Comparison of ENCODE assay signal across 1 cellular context in the genomic region with DNA sequence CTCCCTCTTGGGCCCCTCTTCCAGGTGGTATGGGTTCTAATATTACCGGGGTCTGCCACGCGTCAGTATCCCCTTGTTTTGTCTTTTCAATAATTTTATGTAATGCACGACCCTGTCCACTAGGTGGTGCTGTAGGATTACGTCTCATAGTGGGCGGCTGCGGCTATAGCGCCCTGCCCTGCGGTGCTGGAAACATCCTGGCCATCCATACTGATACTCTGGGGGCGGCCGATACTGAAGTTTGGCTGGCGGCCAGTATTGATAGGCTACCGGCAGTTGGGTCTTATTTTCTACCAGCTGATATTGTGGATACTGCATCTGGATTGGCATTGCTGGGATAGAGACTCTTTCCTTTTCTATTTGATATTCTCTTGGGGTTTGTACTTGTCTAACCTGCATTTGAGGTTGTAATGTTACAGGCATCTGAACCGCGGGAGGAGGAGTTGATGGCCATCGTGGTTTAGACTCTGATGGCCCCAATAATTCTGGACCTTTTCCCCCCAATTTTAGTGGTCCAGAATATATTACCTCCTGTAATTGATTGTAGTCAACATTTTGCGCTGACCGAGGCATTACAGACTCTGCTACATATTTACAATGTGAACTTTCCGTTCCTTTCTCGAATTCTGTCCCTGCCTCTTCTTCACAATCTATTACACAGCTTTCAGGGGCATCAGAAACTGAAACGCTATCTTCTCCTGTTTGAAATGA.
TF ChIP-seq lines count a peak whose summit lies in the region.

No MANE protein-coding gene starts in this region.

TF ChIP-seq in HepG2, 621 proteins besides CTCF, POLR2A, EP300 and RAD21 (continued from another document and continues in another):
- TF ChIP-seq PITX1 (CRISPR knock-in tag; IDR thresholded peaks at IDR 0.05) (peak; percentile 70; the same call in 1 of the 2 replicates), XBP1 (CRISPR knock-in tag; IDR thresholded peaks at IDR 0.05) (no peak), USF2 (IDR thresholded peaks at IDR 0.05; ENCODE audit: low read depth, low read length) (no peak), USF2 (CRISPR knock-in tag; IDR thresholded peaks at IDR 0.05; ENCODE audit: borderline replicate concordance) (no peak), ZNF280D (CRISPR knock-in tag; IDR thresholded peaks at IDR 0.05) (peak; percentile 65; the same call in 1 of the 2 replicates), ZNF549 (CRISPR knock-in tag; IDR thresholded peaks at IDR 0.05) (no peak), ZNF138 (CRISPR knock-in tag; IDR thresholded peaks at IDR 0.05; ENCODE audit: low read depth) (no peak), EZH2 (conservative IDR thresholded peaks at IDR 0.05; ENCODE audit: low read depth, low read length) (no peak), SPEN (CRISPR knock-in tag; IDR thresholded peaks at IDR 0.05; ENCODE audit: low read depth) (peak; percentile 66; the same call in 1 of the 2 replicates), ZNF460 (CRISPR knock-in tag; IDR thresholded peaks at IDR 0.05; ENCODE audit: borderline replicate concordance) (no peak), REPIN1 (CRISPR knock-in tag; IDR thresholded peaks at IDR 0.05; ENCODE audit: borderline replicate concordance, low read depth) (peak; percentile 57; the same call in 1 of the 2 replicates), ZNF781 (CRISPR knock-in tag; IDR thresholded peaks at IDR 0.05; ENCODE audit: borderline replicate concordance, not compliant biosample characterization) (peak; percentile 47), ZMAT3 (CRISPR knock-in tag; conservative IDR thresholded peaks at IDR 0.05) (no peak), CBX2 (IDR thresholded peaks at IDR 0.05; ENCODE audit: low read depth, low read length) (no peak), CBX2 (CRISPR knock-in tag; IDR thresholded peaks at IDR 0.05; ENCODE audit: low read depth) (no peak), CC2D1A (CRISPR knock-in tag; IDR thresholded peaks at IDR 0.05) (no peak), ZBTB7A (CRISPR knock-in tag; IDR thresholded peaks at IDR 0.05) (peak; percentile 59; the same call in 1 of the 2 replicates), CHD2 (IDR thresholded peaks at IDR 0.05; ENCODE audit: low read depth, low read length) (no peak), PHF20 (CRISPR knock-in tag; IDR thresholded peaks at IDR 0.05) (no peak), ZNF260 (CRISPR knock-in tag; IDR thresholded peaks at IDR 0.05; ENCODE audit: borderline replicate concordance, low read depth) (no peak), ZBTB34 (CRISPR knock-in tag; IDR thresholded peaks at IDR 0.05) (peak; percentile 52; the same call in 1 of the 2 replicates), ETV6 (CRISPR knock-in tag; conservative IDR thresholded peaks at IDR 0.05) (no peak), PHB2 (IDR thresholded peaks at IDR 0.05; ENCODE audit: partially characterized antibody) (no peak), IKZF5 (CRISPR knock-in tag; IDR thresholded peaks at IDR 0.05) (peak; percentile 27; the same call in 1 of the 2 replicates), CEBPB (IDR thresholded peaks at IDR 0.05; ENCODE audit: borderline replicate concordance, low read depth, low read length) (no peak), ZNF3 (CRISPR knock-in tag; IDR thresholded peaks at IDR 0.05) (no peak), NFATC3 (CRISPR knock-in tag; IDR thresholded peaks at IDR 0.05) (no peak), NCOA2 (CRISPR knock-in tag; IDR thresholded peaks at IDR 0.05) (no peak), ZNF33A (CRISPR knock-in tag; IDR thresholded peaks at IDR 0.05; ENCODE audit: borderline replicate concordance) (no peak), THAP11 (CRISPR knock-in tag; IDR thresholded peaks at IDR 0.05) (peak; percentile 33; the same call in 1 of the 2 replicates), ZNF18 (CRISPR knock-in tag; IDR thresholded peaks at IDR 0.05; ENCODE audit: insufficient replicate concordance) (no peak), ZNF510 (CRISPR knock-in tag; IDR thresholded peaks at IDR 0.05; ENCODE audit: low read depth) (0 out of 2 replicates have a peak, but pooled peaks have one; percentile 43)
- TF ChIP-seq, protein P1, sequence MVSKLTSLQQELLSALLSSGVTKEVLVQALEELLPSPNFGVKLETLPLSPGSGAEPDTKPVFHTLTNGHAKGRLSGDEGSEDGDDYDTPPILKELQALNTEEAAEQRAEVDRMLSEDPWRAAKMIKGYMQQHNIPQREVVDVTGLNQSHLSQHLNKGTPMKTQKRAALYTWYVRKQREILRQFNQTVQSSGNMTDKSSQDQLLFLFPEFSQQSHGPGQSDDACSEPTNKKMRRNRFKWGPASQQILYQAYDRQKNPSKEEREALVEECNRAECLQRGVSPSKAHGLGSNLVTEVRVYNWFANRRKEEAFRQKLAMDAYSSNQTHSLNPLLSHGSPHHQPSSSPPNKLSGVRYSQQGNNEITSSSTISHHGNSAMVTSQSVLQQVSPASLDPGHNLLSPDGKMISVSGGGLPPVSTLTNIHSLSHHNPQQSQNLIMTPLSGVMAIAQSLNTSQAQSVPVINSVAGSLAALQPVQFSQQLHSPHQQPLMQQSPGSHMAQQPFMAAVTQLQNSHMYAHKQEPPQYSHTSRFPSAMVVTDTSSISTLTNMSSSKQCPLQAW (CRISPR knock-in tag; IDR thresholded peaks at IDR 0.05), result peak; percentile 14; the same call in 1 of the 2 replicates
- TF ChIP-seq, protein P2, sequence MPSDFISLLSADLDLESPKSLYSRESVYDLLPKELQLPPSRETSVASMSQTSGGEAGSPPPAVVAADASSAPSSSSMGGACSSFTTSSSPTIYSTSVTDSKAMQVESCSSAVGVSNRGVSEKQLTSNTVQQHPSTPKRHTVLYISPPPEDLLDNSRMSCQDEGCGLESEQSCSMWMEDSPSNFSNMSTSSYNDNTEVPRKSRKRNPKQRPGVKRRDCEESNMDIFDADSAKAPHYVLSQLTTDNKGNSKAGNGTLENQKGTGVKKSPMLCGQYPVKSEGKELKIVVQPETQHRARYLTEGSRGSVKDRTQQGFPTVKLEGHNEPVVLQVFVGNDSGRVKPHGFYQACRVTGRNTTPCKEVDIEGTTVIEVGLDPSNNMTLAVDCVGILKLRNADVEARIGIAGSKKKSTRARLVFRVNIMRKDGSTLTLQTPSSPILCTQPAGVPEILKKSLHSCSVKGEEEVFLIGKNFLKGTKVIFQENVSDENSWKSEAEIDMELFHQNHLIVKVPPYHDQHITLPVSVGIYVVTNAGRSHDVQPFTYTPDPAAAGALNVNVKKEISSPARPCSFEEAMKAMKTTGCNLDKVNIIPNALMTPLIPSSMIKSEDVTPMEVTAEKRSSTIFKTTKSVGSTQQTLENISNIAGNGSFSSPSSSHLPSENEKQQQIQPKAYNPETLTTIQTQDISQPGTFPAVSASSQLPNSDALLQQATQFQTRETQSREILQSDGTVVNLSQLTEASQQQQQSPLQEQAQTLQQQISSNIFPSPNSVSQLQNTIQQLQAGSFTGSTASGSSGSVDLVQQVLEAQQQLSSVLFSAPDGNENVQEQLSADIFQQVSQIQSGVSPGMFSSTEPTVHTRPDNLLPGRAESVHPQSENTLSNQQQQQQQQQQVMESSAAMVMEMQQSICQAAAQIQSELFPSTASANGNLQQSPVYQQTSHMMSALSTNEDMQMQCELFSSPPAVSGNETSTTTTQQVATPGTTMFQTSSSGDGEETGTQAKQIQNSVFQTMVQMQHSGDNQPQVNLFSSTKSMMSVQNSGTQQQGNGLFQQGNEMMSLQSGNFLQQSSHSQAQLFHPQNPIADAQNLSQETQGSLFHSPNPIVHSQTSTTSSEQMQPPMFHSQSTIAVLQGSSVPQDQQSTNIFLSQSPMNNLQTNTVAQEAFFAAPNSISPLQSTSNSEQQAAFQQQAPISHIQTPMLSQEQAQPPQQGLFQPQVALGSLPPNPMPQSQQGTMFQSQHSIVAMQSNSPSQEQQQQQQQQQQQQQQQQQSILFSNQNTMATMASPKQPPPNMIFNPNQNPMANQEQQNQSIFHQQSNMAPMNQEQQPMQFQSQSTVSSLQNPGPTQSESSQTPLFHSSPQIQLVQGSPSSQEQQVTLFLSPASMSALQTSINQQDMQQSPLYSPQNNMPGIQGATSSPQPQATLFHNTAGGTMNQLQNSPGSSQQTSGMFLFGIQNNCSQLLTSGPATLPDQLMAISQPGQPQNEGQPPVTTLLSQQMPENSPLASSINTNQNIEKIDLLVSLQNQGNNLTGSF (CRISPR knock-in tag; IDR thresholded peaks at IDR 0.05), result no peak
- TF ChIP-seq, protein P3, sequence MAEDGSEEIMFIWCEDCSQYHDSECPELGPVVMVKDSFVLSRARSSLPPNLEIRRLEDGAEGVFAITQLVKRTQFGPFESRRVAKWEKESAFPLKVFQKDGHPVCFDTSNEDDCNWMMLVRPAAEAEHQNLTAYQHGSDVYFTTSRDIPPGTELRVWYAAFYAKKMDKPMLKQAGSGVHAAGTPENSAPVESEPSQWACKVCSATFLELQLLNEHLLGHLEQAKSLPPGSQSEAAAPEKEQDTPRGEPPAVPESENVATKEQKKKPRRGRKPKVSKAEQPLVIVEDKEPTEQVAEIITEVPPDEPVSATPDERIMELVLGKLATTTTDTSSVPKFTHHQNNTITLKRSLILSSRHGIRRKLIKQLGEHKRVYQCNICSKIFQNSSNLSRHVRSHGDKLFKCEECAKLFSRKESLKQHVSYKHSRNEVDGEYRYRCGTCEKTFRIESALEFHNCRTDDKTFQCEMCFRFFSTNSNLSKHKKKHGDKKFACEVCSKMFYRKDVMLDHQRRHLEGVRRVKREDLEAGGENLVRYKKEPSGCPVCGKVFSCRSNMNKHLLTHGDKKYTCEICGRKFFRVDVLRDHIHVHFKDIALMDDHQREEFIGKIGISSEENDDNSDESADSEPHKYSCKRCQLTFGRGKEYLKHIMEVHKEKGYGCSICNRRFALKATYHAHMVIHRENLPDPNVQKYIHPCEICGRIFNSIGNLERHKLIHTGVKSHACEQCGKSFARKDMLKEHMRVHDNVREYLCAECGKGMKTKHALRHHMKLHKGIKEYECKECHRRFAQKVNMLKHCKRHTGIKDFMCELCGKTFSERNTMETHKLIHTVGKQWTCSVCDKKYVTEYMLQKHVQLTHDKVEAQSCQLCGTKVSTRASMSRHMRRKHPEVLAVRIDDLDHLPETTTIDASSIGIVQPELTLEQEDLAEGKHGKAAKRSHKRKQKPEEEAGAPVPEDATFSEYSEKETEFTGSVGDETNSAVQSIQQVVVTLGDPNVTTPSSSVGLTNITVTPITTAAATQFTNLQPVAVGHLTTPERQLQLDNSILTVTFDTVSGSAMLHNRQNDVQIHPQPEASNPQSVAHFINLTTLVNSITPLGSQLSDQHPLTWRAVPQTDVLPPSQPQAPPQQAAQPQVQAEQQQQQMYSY (CRISPR knock-in tag; IDR thresholded peaks at IDR 0.05), result no peak
